10 cellular contexts compared by ENCODE assay signal in the genomic region with DNA sequence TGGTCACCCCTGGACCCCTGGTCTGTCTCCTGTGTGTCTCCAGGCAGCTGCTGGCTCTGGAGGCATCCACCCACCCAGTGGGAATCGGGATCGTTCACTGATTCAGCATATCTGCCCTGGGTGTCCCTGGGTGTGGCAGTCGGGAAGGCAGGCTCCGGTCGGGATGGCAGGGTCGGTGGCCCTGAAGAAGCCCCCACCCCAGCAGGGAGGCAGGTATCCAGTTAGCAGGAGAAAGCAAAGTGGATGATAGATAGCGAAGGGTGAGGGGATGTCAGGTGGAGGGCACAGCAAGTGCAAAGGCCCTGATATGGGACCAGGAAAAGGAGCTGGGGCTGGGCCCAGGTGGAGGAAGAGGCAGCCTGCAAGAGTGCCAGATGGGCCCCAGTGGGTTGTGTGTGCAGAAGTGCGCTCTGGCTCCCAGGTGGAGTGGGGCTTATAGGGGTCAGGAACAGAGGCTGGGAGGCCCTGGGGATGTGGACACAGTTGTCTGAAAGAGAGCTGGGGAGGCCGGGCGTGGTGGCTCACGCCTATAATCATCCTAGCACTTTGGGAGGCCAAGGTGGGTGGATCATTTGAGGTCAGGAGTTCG. TPM values are rescaled to one million over a fixed set of nuclear protein-coding genes. Genes with fewer than 3 reads are reported as not detected.
DNase-seq lines count a peak whose midpoint lies in the region; TF ChIP-seq lines count a peak whose summit lies in the region.
"Had no signal": no experiment of that assay in that cellular context is flagged by ENCODE, and none has a peak within 500 bp of the region (broad histone marks: within the 10 kb centered on the region; RNA-seq: fewer than 3 reads in every experiment).

No MANE protein-coding gene starts in this region.

- H3K4me1 Mint-ChIP-seq in activated CD4-positive, alpha-beta memory T cell treated with anti-CD3 and anti-CD28 coated beads for 36 hours (ENCODE audit: low read depth): peaks cover 78% of the 10 kb centered on the region

- POLR2A ChIA-PET in activated CD4-positive, alpha-beta memory T cell treated with anti-CD3 and anti-CD28 coated beads for 36 hours (lab: Charles Lee): interaction anchor here (1.5 kb wide), 1 partner anchor 10 kb away, joined by 4 read pairs; no protein-coding TSS in a partner anchor

- H3K4me3 ChIP-seq in fibroblast of the aortic adventitia (ENCODE audit: low read depth, low read length) (peak overlapping the region; percentile 80), stomach (peak overlapping the region in 2 of 4 donors; percentile 65 to 69), esophagus squamous epithelium (peak overlapping the region in 1 of 4 donors; percentile 90)

- H3K36me3 ChIP-seq in stomach (no peaks in the 10 kb centered on the region), esophagus squamous epithelium (no peaks in the 10 kb centered on the region)

- TF ChIP-seq POLR2A in stomach (IDR thresholded peaks at IDR 0.05) (no peak), esophagus squamous epithelium (IDR thresholded peaks at IDR 0.05) (no peak)

- WGBS in stomach, 5 donors: 73 to 84% (median 82%) methylated on average over 12 of the region's 12 CpGs
- 63 to 79% methylated on average over 6 to 9 of the region's 12 CpGs for WGBS in esophagus squamous epithelium, 2 donors

- TF ChIP-seq CTCF in fibroblast of the aortic adventitia (IDR thresholded peaks at IDR 0.05; ENCODE audit: insufficient read depth, low read length): no peak
- no peak for TF ChIP-seq CTCF in stomach (IDR thresholded peaks at IDR 0.05)
- TF ChIP-seq CTCF in esophagus squamous epithelium (IDR thresholded peaks at IDR 0.05): no peak

- TF ChIP-seq EP300 in stomach (IDR thresholded peaks at IDR 0.05): no peak

- H3K27me3 Mint-ChIP-seq in activated CD4-positive, alpha-beta memory T cell treated with anti-CD3 and anti-CD28 coated beads for 36 hours: peaks cover 11% of the 10 kb centered on the region

- H3K27ac ChIP-seq in stomach: peak overlapping the region in 3 of 5 donors; percentile 73 to 92 (median 90)
- peak overlapping the region in 2 of 4 donors; percentile 94 for H3K27ac ChIP-seq in esophagus squamous epithelium

- H3K27me3 ChIP-seq in stomach (peaks cover 0 to 22% (median 15%) of the 10 kb centered on the region in 3 donors), esophagus squamous epithelium (peaks cover 0 to 20% (median 0%) of the 10 kb centered on the region in 4 donors)

- H3K4me1 ChIP-seq in stomach: peaks cover 60 to 94% (median 92%) of the 10 kb centered on the region in 4 donors
- peaks cover 48 to 95% (median 64%) of the 10 kb centered on the region in 3 donors for H3K4me1 ChIP-seq in esophagus squamous epithelium

- CTCF ChIA-PET in activated CD4-positive, alpha-beta memory T cell treated with anti-CD3 and anti-CD28 coated beads for 36 hours (lab: Charles Lee): interaction anchor here (0.6 to 4.2 kb wide), 8 partner anchors 8 to 173 kb away, joined by 3 to 17 read pairs (median 3); no protein-coding TSS in a partner anchor

- DNase-seq in activated T-cell treated with anti-CD3 and anti-CD28 coated beads, Interleukin-2, amount 50 U/mL, for 1 hour: peak; percentile 22
- DNase-seq in activated T-cell treated with anti-CD3 and anti-CD28 coated beads for 4 hours: no peak
- DNase-seq in activated CD4-positive, alpha-beta memory T cell treated with anti-CD3 and anti-CD28 coated beads for 36 hours: no peak
- no peak for DNase-seq in fibroblast of the aortic adventitia (ENCODE audit: low read depth)
- no peak for DNase-seq in stomach
- no peak for DNase-seq in NCI-H2171 treated with DMSO at 0.1 percent for 48 hours (lab: John Stamatoyannopoulos, UW)
- DNase-seq in NCI-H1105 treated with DMSO at 0.1 percent for 48 hours (lab: John Stamatoyannopoulos, UW): no peak
- no peak for DNase-seq in esophagus squamous epithelium (lab: John Stamatoyannopoulos, UW)
- DNase-seq: HCEC 1CT, KBM-7 had no signal

- peaks cover 1% of the 10 kb centered on the region for H3K36me3 Mint-ChIP-seq in activated CD4-positive, alpha-beta memory T cell treated with anti-CD3 and anti-CD28 coated beads for 36 hours

- H3K9me3 ChIP-seq in stomach: no peaks in the 10 kb centered on the region
- no peaks in the 10 kb centered on the region for H3K9me3 ChIP-seq in esophagus squamous epithelium

- peak overlapping the region; percentile 96 for H3K4me3 Mint-ChIP-seq in activated CD4-positive, alpha-beta memory T cell treated with anti-CD3 and anti-CD28 coated beads for 36 hours

- intact Hi-C loops in activated CD4-positive, alpha-beta memory T cell treated with anti-CD3 and anti-CD28 coated beads for 36 hours (cut with micrococcal nuclease): no loop called here
- intact Hi-C loops in stomach (cut with DNase I; ENCODE audit: low total_unique reads) (no loop called here), esophagus squamous epithelium (cut with DNase I) (no loop called here)

- peak overlapping the region; percentile 87 for H3K27ac Mint-ChIP-seq in activated CD4-positive, alpha-beta memory T cell treated with anti-CD3 and anti-CD28 coated beads for 36 hours

- no peaks in the 10 kb centered on the region for H3K9me3 Mint-ChIP-seq in activated CD4-positive, alpha-beta memory T cell treated with anti-CD3 and anti-CD28 coated beads for 36 hours

RNA-seq across cellular contexts. Expression of a gene that starts 2.3 kb away (rescaled TPM):
- total RNA-seq in activated CD4-positive, alpha-beta memory T cell treated with anti-CD3 and anti-CD28 coated beads for 36 hours: 100 to 1,000 TPM in 1 of 2 experiments, 10 to 100 TPM in 1; 97.9 to 102 TPM
- 66.7 and 76.4 TPM in 2 replicates for total RNA-seq in fibroblast of the aortic adventitia (ENCODE audit: low replicate concordance)
- 100 to 1,000 TPM in 1 of 5 donors, 10 to 100 TPM in 4; 22.8 to 253 (median 39.7) TPM for total RNA-seq in stomach
- polyA plus RNA-seq in stomach: 10 to 100 TPM; 49.9 to 77.6 (median 54.4) TPM
- 10 to 100 TPM; 23.7 to 48.1 (median 26.1) TPM for total RNA-seq in esophagus squamous epithelium

RNA-seq across cellular contexts. Expression of a gene that starts 16.5 kb away (rescaled TPM):
- total RNA-seq in activated CD4-positive, alpha-beta memory T cell treated with anti-CD3 and anti-CD28 coated beads for 36 hours: 10 to 100 TPM; 19.3 to 20.0 TPM
- total RNA-seq in fibroblast of the aortic adventitia (ENCODE audit: low replicate concordance): 6.3 and 42.1 TPM in 2 replicates
- 10 to 100 TPM in 4 of 5 donors, 1 to 10 TPM in 1; 7.8 to 47.3 (median 15.8) TPM for total RNA-seq in stomach
- 10 to 100 TPM in 2 of 3 donors, 1 to 10 TPM in 1; 9.5 to 39.7 (median 15.0) TPM for polyA plus RNA-seq in stomach
- total RNA-seq in esophagus squamous epithelium: 10 to 100 TPM in 3 of 4 donors, 1 to 10 TPM in 1; 8.1 to 24.4 (median 14.4) TPM

RNA-seq across cellular contexts. Expression of a gene that starts 24.0 kb away (rescaled TPM):
- total RNA-seq in activated CD4-positive, alpha-beta memory T cell treated with anti-CD3 and anti-CD28 coated beads for 36 hours: not detected
- total RNA-seq in fibroblast of the aortic adventitia (ENCODE audit: low replicate concordance) (0.09 TPM in 1 of 2 replicates, not detected in the other), stomach (10 to 100 TPM in 1 of 5 donors, 1 to 10 TPM in 2, not detected in 2; 2.9 to 11.2 (median 7.2) TPM), esophagus squamous epithelium (10 to 100 TPM in 1 of 4 donors, 1 to 10 TPM in 1, under 1 TPM in 2; 0.53 to 10.3 (median 1.9) TPM)
- 1 to 10 TPM in 2 of 3 donors, under 1 TPM in 1; 0.98 to 2.4 (median 1.7) TPM for polyA plus RNA-seq in stomach

RNA-seq across cellular contexts. Expression of a gene that starts 35.5 kb away (rescaled TPM):
- total RNA-seq in activated CD4-positive, alpha-beta memory T cell treated with anti-CD3 and anti-CD28 coated beads for 36 hours: not detected
- total RNA-seq in fibroblast of the aortic adventitia (ENCODE audit: low replicate concordance) (23.8 and 27.6 TPM in 2 replicates), stomach (100 to 1,000 TPM in 1 of 5 donors, 10 to 100 TPM in 4; 17.3 to 102 (median 46.9) TPM), esophagus squamous epithelium (1 to 10 TPM in 1 of 4 donors, under 1 TPM in 1, not detected in 2; 0.76 to 2.3 TPM)
- polyA plus RNA-seq in stomach: 100 to 1,000 TPM in 1 of 3 donors, 10 to 100 TPM in 2; 14.2 to 134 (median 44.5) TPM
